10 cellular contexts compared by ENCODE assay signal in genomic region chr5:135013947-135014570, GRCh38. TPM values are rescaled to one million over a fixed set of nuclear protein-coding genes. Genes with fewer than 3 reads are reported as not detected.
DNase-seq lines count a peak whose midpoint lies in the region; ATAC-seq and TF ChIP-seq lines count a peak whose summit lies in the region.
"Had no signal": no experiment of that assay in that cellular context is flagged by ENCODE, and none has a peak within 500 bp of the region (broad histone marks: within the 10 kb centered on the region; RNA-seq: fewer than 3 reads in every experiment).

No MANE protein-coding gene starts in this region.

- DNase-seq in D341Med (ENCODE audit: low spot score) (peak; percentile 22), NCI-H69 (lab: John Stamatoyannopoulos, UW) (peak; percentile 12), fibroblast of the aortic adventitia (ENCODE audit: low read depth) (peak; percentile 84), osteocyte (ENCODE audit: extremely low spot score, unreplicated experiment) (peak; percentile 69), iPS-NIHi7 (ENCODE audit: extremely low spot score) (no peak)
- DNase-seq in activated CD8-positive, alpha-beta T cell treated with anti-CD3 and anti-CD28 coated beads for 36 hours: no peak
- DNase-seq: naive B cell, NCI-H1930 had no signal

- H3K9me3 Mint-ChIP-seq in osteocyte (ENCODE audit: unreplicated experiment): no peaks in the 10 kb centered on the region
- no peaks in the 10 kb centered on the region for H3K9me3 Mint-ChIP-seq in activated CD8-positive, alpha-beta T cell treated with anti-CD3 and anti-CD28 coated beads for 36 hours

- CTCF ChIA-PET in activated CD8-positive, alpha-beta T cell treated with anti-CD3 and anti-CD28 coated beads for 36 hours (lab: Charles Lee): no interaction called here

- no peaks in the 10 kb centered on the region for H3K36me3 Mint-ChIP-seq in osteocyte (ENCODE audit: unreplicated experiment)
- no peaks in the 10 kb centered on the region for H3K36me3 Mint-ChIP-seq in activated CD8-positive, alpha-beta T cell treated with anti-CD3 and anti-CD28 coated beads for 36 hours (ENCODE audit: low read depth)
- H3K36me3 Mint-ChIP-seq: naive B cell had no signal

- H3K4me3 Mint-ChIP-seq in osteocyte (ENCODE audit: unreplicated experiment): no peak overlapping the region
- H3K4me3 Mint-ChIP-seq in activated CD8-positive, alpha-beta T cell treated with anti-CD3 and anti-CD28 coated beads for 36 hours: no peak overlapping the region
- H3K4me3 Mint-ChIP-seq: naive B cell had no signal

- no peak for TF ChIP-seq CTCF in fibroblast of the aortic adventitia (IDR thresholded peaks at IDR 0.05; ENCODE audit: insufficient read depth, low read length)
- TF ChIP-seq CTCF in osteocyte (IDR thresholded peaks at IDR 0.05): no peak
- TF ChIP-seq CTCF in activated CD8-positive, alpha-beta T cell treated with anti-CD3 and anti-CD28 coated beads for 36 hours (IDR thresholded peaks at IDR 0.05): no peak

- POLR2A ChIA-PET in activated CD8-positive, alpha-beta T cell treated with anti-CD3 and anti-CD28 coated beads for 36 hours (lab: Charles Lee): no interaction called here

- peaks cover 25% of the 10 kb centered on the region for H3K27me3 Mint-ChIP-seq in osteocyte (ENCODE audit: unreplicated experiment)
- no peaks in the 10 kb centered on the region for H3K27me3 Mint-ChIP-seq in activated CD8-positive, alpha-beta T cell treated with anti-CD3 and anti-CD28 coated beads for 36 hours

- H3K4me1 Mint-ChIP-seq in osteocyte (ENCODE audit: unreplicated experiment): no peaks in the 10 kb centered on the region
- H3K4me1 Mint-ChIP-seq in activated CD8-positive, alpha-beta T cell treated with anti-CD3 and anti-CD28 coated beads for 36 hours (ENCODE audit: low read depth): no peaks in the 10 kb centered on the region
- H3K4me1 Mint-ChIP-seq: naive B cell had no signal

- H3K27ac Mint-ChIP-seq in osteocyte (ENCODE audit: unreplicated experiment): no peak overlapping the region
- H3K27ac Mint-ChIP-seq in activated CD8-positive, alpha-beta T cell treated with anti-CD3 and anti-CD28 coated beads for 36 hours: no peak overlapping the region

- ATAC-seq in activated CD8-positive, alpha-beta T cell treated with anti-CD3 and anti-CD28 coated beads for 36 hours: no peak
- ATAC-seq in GM18511 (IDR thresholded peaks at IDR 0.05; ENCODE audit: unreplicated experiment): no peak
- ATAC-seq in HG03280 (IDR thresholded peaks at IDR 0.05; ENCODE audit: unreplicated experiment): no peak

- no peak overlapping the region for H3K4me3 ChIP-seq in fibroblast of the aortic adventitia (ENCODE audit: low read depth, low read length)

- intact Hi-C loops in activated CD8-positive, alpha-beta T cell treated with anti-CD3 and anti-CD28 coated beads for 36 hours (cut with micrococcal nuclease): no loop called here

RNA-seq across cellular contexts. Expression of gene PITX1, which starts 20.0 kb away (rescaled TPM):
- total RNA-seq in fibroblast of the aortic adventitia (ENCODE audit: low replicate concordance): 1.5 TPM in 1 of 2 replicates, not detected in the other
- total RNA-seq in osteocyte: 0.13 TPM in 1 of 2 replicates, not detected in the other
- under 1 TPM; 0.20 to 0.31 TPM for total RNA-seq in activated CD8-positive, alpha-beta T cell treated with anti-CD3 and anti-CD28 coated beads for 36 hours

RNA-seq across cellular contexts. Expression of gene CATSPER3, which starts 46.4 kb away (rescaled TPM):
- total RNA-seq in fibroblast of the aortic adventitia (ENCODE audit: low replicate concordance) (0.09 TPM in 1 of 2 replicates, not detected in the other), osteocyte (not detected in 2 replicates)
- under 1 TPM; 0.31 to 0.32 TPM for total RNA-seq in activated CD8-positive, alpha-beta T cell treated with anti-CD3 and anti-CD28 coated beads for 36 hours

Comparison
In these comparisons a context has a peak if more than half of its experiments do, and no peak if none do; other contexts are left out.
1. DNase-seq: peak in D341Med (single experiment), NCI-H69 (single experiment), fibroblast of the aortic adventitia (single experiment) and osteocyte (single experiment); none in activated CD8-positive, alpha-beta T cell treated with anti-CD3 and anti-CD28 coated beads for 36 hours (single experiment) and iPS-NIHi7 (single experiment).